11 cellular contexts compared by ENCODE assay signal in the genomic region with DNA sequence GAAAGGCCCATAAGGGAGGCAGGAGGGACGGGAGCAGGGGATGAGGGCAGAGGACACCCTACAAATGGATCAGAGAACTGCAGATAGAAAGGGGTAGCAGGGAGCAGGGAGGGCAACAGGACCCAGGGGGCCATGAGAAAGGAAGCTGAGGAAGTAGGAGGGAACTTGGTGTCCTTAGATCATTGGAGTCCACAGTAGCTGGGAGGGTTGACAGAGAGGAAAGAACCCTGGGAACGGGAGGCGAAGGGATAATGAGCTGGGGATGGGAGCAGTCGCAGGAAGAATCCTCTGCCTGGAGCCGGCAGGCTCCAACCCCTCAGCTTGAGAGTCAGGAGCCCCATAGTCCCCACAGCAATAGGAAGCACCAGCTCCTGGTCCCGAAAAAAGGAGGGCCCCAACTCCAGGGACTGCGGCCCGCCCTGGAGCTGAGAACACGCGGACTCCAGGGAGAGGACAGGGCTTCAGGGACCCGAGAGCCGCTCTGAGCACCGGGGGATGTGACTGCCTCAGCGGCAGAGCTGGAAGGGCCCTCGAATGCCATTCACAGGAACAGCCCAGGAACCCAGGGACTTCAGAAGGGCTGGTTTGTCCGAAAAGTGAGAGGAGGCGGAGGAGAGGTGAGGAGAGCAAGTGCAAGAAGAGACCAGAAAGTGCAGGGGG. TPM values are rescaled to one million over a fixed set of nuclear protein-coding genes. Genes with fewer than 3 reads are reported as not detected.
DNase-seq lines count a peak whose midpoint lies in the region; ATAC-seq lines count a peak whose summit lies in the region.
"Had no signal": no experiment of that assay in that cellular context is flagged by ENCODE, and none has a peak within 500 bp of the region (broad histone marks: within the 10 kb centered on the region; RNA-seq: fewer than 3 reads in every experiment).

No MANE protein-coding gene starts in this region.

- no peaks in the 10 kb centered on the region for H3K9me3 ChIP-seq in skeletal muscle tissue (ENCODE audit: control insufficient read depth in 3 of 3, low read length in 3 of 3)

- H3K27me3 ChIP-seq in skeletal muscle tissue (ENCODE audit: control insufficient read depth in 3 of 3, insufficient read depth in 3 of 3, low read length in 3 of 3) = no peaks in the 10 kb centered on the region

- H3K4me3 ChIP-seq in skeletal muscle tissue (ENCODE audit: low read length in 3 of 3) = peak overlapping the region; percentile 74 to 85 (median 77)
- H3K4me3 ChIP-seq: GM12878 had no signal

- no peaks in the 10 kb centered on the region for H3K36me3 ChIP-seq in skeletal muscle tissue (ENCODE audit: control insufficient read depth in 3 of 3, insufficient read depth in 3 of 3, low read length in 3 of 3)

- peak overlapping the region; percentile 64 for H3K4me3 Mint-ChIP-seq in T-helper 1 cell treated with Interleukin-12 subunit alpha and Interleukin-12 subunit beta and Interleukin-4 antibody, amounts not matched to agents 30 μg/mL and 1 μg/mL, for 36 hours
- H3K4me3 Mint-ChIP-seq in activated naive CD8-positive, alpha-beta T cell treated with anti-CD3 and anti-CD28 coated beads, Interleukin-2, amount 50 U/mL, for 24 hours = peak overlapping the region; percentile 80

- peak overlapping the region; percentile 57 to 94 (median 91) for H3K9ac ChIP-seq in skeletal muscle tissue (ENCODE audit: low read depth in 1 of 3, low read length in 3 of 3)

- H3K27ac ChIP-seq in skeletal muscle tissue (ENCODE audit: low read depth, low read length) = no peak overlapping the region

- no peaks in the 10 kb centered on the region for H3K9me3 Mint-ChIP-seq in T-helper 1 cell treated with Interleukin-12 subunit alpha and Interleukin-12 subunit beta and Interleukin-4 antibody, amounts not matched to agents 30 μg/mL and 1 μg/mL, for 36 hours
- H3K9me3 Mint-ChIP-seq in activated naive CD8-positive, alpha-beta T cell treated with anti-CD3 and anti-CD28 coated beads, Interleukin-2, amount 50 U/mL, for 24 hours = no peaks in the 10 kb centered on the region

- H3K36me3 Mint-ChIP-seq in T-helper 1 cell treated with Interleukin-12 subunit alpha and Interleukin-12 subunit beta and Interleukin-4 antibody, amounts not matched to agents 30 μg/mL and 1 μg/mL, for 36 hours (ENCODE audit: low read depth) = peaks cover 19% of the 10 kb centered on the region
- H3K36me3 Mint-ChIP-seq in activated naive CD8-positive, alpha-beta T cell treated with anti-CD3 and anti-CD28 coated beads, Interleukin-2, amount 50 U/mL, for 24 hours (ENCODE audit: low read depth) = no peaks in the 10 kb centered on the region

- ATAC-seq in activated naive CD8-positive, alpha-beta T cell treated with anti-CD3 and anti-CD28 coated beads, Interleukin-2, amount 50 U/mL, for 24 hours = peak; percentile 17
- no peak for ATAC-seq in left lobe of liver
- ATAC-seq: GM12878, HCT116 had no signal

- H3K4me1 Mint-ChIP-seq in T-helper 1 cell treated with Interleukin-12 subunit alpha and Interleukin-12 subunit beta and Interleukin-4 antibody, amounts not matched to agents 30 μg/mL and 1 μg/mL, for 36 hours (ENCODE audit: low read depth) = peaks cover 39% of the 10 kb centered on the region
- peaks cover 31% of the 10 kb centered on the region for H3K4me1 Mint-ChIP-seq in activated naive CD8-positive, alpha-beta T cell treated with anti-CD3 and anti-CD28 coated beads, Interleukin-2, amount 50 U/mL, for 24 hours

- DNase-seq in T-helper 1 cell (no peak), left kidney (ENCODE audit: low read depth, low spot score) (peak; percentile 15), OCI-M1 (lab: John Stamatoyannopoulos, UW) (no peak), glomerular visceral epithelial cell (ENCODE audit: extremely low spot score) (no peak), left lobe of liver (ENCODE audit: low spot score) (no peak)
- no peak for DNase-seq in activated naive CD8-positive, alpha-beta T cell treated with anti-CD3 and anti-CD28 coated beads, Interleukin-2, amount 50 U/mL, for 24 hours
- DNase-seq: KG1 had no signal

- peak overlapping the region; percentile 53 for H3K27ac Mint-ChIP-seq in T-helper 1 cell treated with Interleukin-12 subunit alpha and Interleukin-12 subunit beta and Interleukin-4 antibody, amounts not matched to agents 30 μg/mL and 1 μg/mL, for 36 hours
- no peak overlapping the region for H3K27ac Mint-ChIP-seq in activated naive CD8-positive, alpha-beta T cell treated with anti-CD3 and anti-CD28 coated beads, Interleukin-2, amount 50 U/mL, for 24 hours

- H3K4me1 ChIP-seq in skeletal muscle tissue (ENCODE audit: control insufficient read depth in 3 of 3, insufficient read depth in 3 of 3, low read length in 3 of 3) = peaks cover 18 to 27% (median 24%) of the 10 kb centered on the region in 3 donors

- peaks cover 65% of the 10 kb centered on the region for H3K27me3 Mint-ChIP-seq in T-helper 1 cell treated with Interleukin-12 subunit alpha and Interleukin-12 subunit beta and Interleukin-4 antibody, amounts not matched to agents 30 μg/mL and 1 μg/mL, for 36 hours (ENCODE audit: low read depth)
- H3K27me3 Mint-ChIP-seq in activated naive CD8-positive, alpha-beta T cell treated with anti-CD3 and anti-CD28 coated beads, Interleukin-2, amount 50 U/mL, for 24 hours = peaks cover 60% of the 10 kb centered on the region

RNA-seq across cellular contexts. Expression of a gene that starts 32.7 kb away (rescaled TPM):
- total RNA-seq in skeletal muscle tissue = 113 TPM
- total RNA-seq in left lobe of liver = 125 TPM
